11 cellular contexts compared by ENCODE assay signal in the genomic region with DNA sequence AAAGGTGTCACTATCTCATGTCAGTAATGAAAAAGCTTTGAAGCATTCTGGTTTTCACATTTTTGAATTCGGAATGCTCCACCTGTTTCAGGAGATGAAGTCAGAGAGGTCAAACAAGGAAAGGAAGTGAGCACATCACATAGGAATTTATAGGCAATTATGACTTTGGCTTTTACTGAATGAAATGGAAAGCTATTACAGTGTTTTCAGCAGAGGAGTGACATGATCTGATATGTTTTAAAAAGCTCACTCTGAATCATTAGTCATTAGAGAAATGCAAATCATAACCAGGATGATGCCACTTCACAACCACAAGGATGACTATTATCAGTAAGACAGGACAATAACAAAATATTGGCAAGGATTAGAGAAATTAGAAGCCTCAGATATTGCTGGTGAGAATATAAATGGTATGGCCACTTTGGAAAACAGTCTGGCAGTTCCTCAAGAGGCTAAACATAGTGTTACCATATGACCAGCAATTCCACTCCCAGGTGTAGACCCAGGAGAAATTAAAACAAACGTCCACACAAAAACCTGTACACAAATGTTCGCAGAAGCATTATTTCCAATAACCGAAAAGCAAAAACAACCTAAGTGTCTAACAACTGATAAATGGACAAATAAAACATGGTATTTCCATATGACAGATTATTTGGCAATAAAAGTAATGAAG. TPM values are rescaled to one million over a fixed set of nuclear protein-coding genes. Genes with fewer than 3 reads are reported as not detected.
A peak's percentile ranks its signal among the peaks of the same experiment; 100 is the strongest.
DNase-seq lines count a peak whose midpoint lies in the region; ATAC-seq, FAIRE-seq and TF ChIP-seq lines count a peak whose summit lies in the region.
"Had no signal": no experiment of that assay in that cellular context is flagged by ENCODE, and none has a peak within 500 bp of the region (broad histone marks: within the 10 kb centered on the region; RNA-seq: fewer than 3 reads in every experiment).

No MANE protein-coding gene starts in this region.

- H3K36me3 Mint-ChIP-seq in osteocyte (ENCODE audit: unreplicated experiment): peaks cover 37% of the 10 kb centered on the region

- no peak for TF ChIP-seq POLR2A in lower leg skin (IDR thresholded peaks at IDR 0.05)

- TF ChIP-seq CTCF in bronchial epithelial cell (IDR thresholded peaks at IDR 0.05; ENCODE audit: insufficient read depth, low read length, severe bottlenecking): no peak
- TF ChIP-seq CTCF in lower leg skin (IDR thresholded peaks at IDR 0.05): no peak
- TF ChIP-seq CTCF in osteocyte (IDR thresholded peaks at IDR 0.05): no peak

- peaks cover 1% of the 10 kb centered on the region for H3K36me3 ChIP-seq in bronchial epithelial cell (ENCODE audit: control insufficient read depth, insufficient read depth, low read length)

- FAIRE-seq in bronchial epithelial cell (lab: Jason Lieb, UNC): no peak
- FAIRE-seq: islet of Langerhans had no signal

- intact Hi-C loops in lower leg skin (cut with DNase I; ENCODE audit: low total_unique reads): no loop called here

- no peak overlapping the region for H3K4me3 ChIP-seq in bronchial epithelial cell (ENCODE audit: low read depth, low read length)
- H3K4me3 ChIP-seq in lower leg skin (ENCODE audit: low read depth, poor library complexity, severe bottlenecking): no peak overlapping the region

- H3K9me3 Mint-ChIP-seq in osteocyte (ENCODE audit: unreplicated experiment): no peaks in the 10 kb centered on the region
- H3K9me3 Mint-ChIP-seq: activated naive CD4-positive, alpha-beta T cell treated with anti-CD3 and anti-CD28 coated beads, Interleukin-2, amount 50 U/mL, for 24 hours had no signal

- H3K27me3 ChIP-seq in bronchial epithelial cell (ENCODE audit: control insufficient read depth, insufficient read depth, low read length): no peaks in the 10 kb centered on the region

- no peak overlapping the region for H3K27ac Mint-ChIP-seq in osteocyte (ENCODE audit: unreplicated experiment)
- H3K27ac Mint-ChIP-seq: activated naive CD4-positive, alpha-beta T cell treated with anti-CD3 and anti-CD28 coated beads, Interleukin-2, amount 50 U/mL, for 24 hours had no signal

- WGBS in lower leg skin, 2 donors: 74 to 76% methylated on average over 4 of the region's 4 CpGs

- H3K4me1 Mint-ChIP-seq in osteocyte (ENCODE audit: unreplicated experiment): no peaks in the 10 kb centered on the region

- H3K27me3 Mint-ChIP-seq in osteocyte (ENCODE audit: unreplicated experiment): no peaks in the 10 kb centered on the region
- H3K27me3 Mint-ChIP-seq: activated naive CD4-positive, alpha-beta T cell treated with anti-CD3 and anti-CD28 coated beads, Interleukin-2, amount 50 U/mL, for 24 hours had no signal

- no peak overlapping the region for H3K4me3 Mint-ChIP-seq in osteocyte (ENCODE audit: unreplicated experiment)
- H3K4me3 Mint-ChIP-seq: activated naive CD4-positive, alpha-beta T cell treated with anti-CD3 and anti-CD28 coated beads, Interleukin-2, amount 50 U/mL, for 24 hours had no signal

- peak; percentile 51 for ATAC-seq in GM19023 (IDR thresholded peaks at IDR 0.05; ENCODE audit: unreplicated experiment)
- ATAC-seq in HG03280 (IDR thresholded peaks at IDR 0.05; ENCODE audit: unreplicated experiment): peak; percentile 52
- no peak for ATAC-seq in GM21515 (IDR thresholded peaks at IDR 0.05; ENCODE audit: unreplicated experiment)

- peak; percentile 13 for DNase-seq in AG20443 (ENCODE audit: low spot score)
- DNase-seq in bronchial epithelial cell (ENCODE audit: low read depth): peak; percentile 88
- DNase-seq in lower leg skin (ENCODE audit: low spot score in 2 of 2): no peak
- no peak for DNase-seq in osteocyte (ENCODE audit: extremely low spot score, unreplicated experiment)
- DNase-seq in occipital lobe (lab: John Stamatoyannopoulos, UW): no peak
- DNase-seq: NCI-H510A had no signal

RNA-seq across cellular contexts. Expression of a gene that starts 7.5 kb away (rescaled TPM):
- total RNA-seq in bronchial epithelial cell: 11.6 and 14.5 TPM in 2 replicates
- total RNA-seq in lower leg skin: 1 to 10 TPM; 1.3 to 7.3 (median 2.2) TPM
- 6.1 and 6.3 TPM in 2 replicates for total RNA-seq in osteocyte
- 27.8 TPM for total RNA-seq in occipital lobe

RNA-seq across cellular contexts. Expression of a gene that starts 34.3 kb away (rescaled TPM):
- under 0.01 and 0.13 TPM in 2 replicates for total RNA-seq in bronchial epithelial cell
- not detected for total RNA-seq in lower leg skin
- total RNA-seq in osteocyte: 0.13 TPM in 1 of 2 replicates, not detected in the other
- total RNA-seq in occipital lobe: 0.16 TPM

RNA-seq across cellular contexts. Expression of a gene that starts 35.7 kb away (rescaled TPM):
- total RNA-seq in bronchial epithelial cell: 30.3 and 36.0 TPM in 2 replicates
- total RNA-seq in lower leg skin: 10 to 100 TPM; 25.1 to 57.5 (median 31.5) TPM
- total RNA-seq in osteocyte: 82.2 and 83.6 TPM in 2 replicates
- total RNA-seq in occipital lobe: 54.0 TPM

Comparison
In these comparisons a context has a peak if more than half of its experiments do, and no peak if none do; other contexts are left out.
1. DNase-seq: peak in AG20443 (single experiment) and bronchial epithelial cell (single experiment); none in lower leg skin (0 of 2), osteocyte (single experiment) and occipital lobe (single experiment).